Comparison of ENCODE assay signal across 18 cellular contexts in genomic region chr20:52280407-52280806, GRCh38.
DNase-seq lines count a peak whose midpoint lies in the region; ATAC-seq and TF ChIP-seq lines count a peak whose summit lies in the region.
"Had no signal": no experiment of that assay in that cellular context is flagged by ENCODE, and none has a peak within 500 bp of the region (broad histone marks: within the 10 kb centered on the region; RNA-seq: fewer than 3 reads in every experiment).

No MANE protein-coding gene starts in this region.

- H3K4me2 ChIP-seq in neuronal stem cell (ENCODE audit: insufficient read depth, low read length, poor library complexity, severe bottlenecking): no peak overlapping the region
- H3K4me2 ChIP-seq: A549; BLaER1 treated with 17β-estradiol and CSF1 and Interleukin-3, amounts not matched to agents 10 nM and 100 nM had no signal

- H3K23ac ChIP-seq in neuronal stem cell (ENCODE audit: low read depth, low read length, poor library complexity): no peak overlapping the region

- H3K4me1 Mint-ChIP-seq in type B pancreatic cell (ENCODE audit: unreplicated experiment): peaks cover 11% of the 10 kb centered on the region
- H3K4me1 Mint-ChIP-seq: B cell had no signal

- H3K9me3 Mint-ChIP-seq in type B pancreatic cell: peaks cover 4% of the 10 kb centered on the region
- H3K9me3 Mint-ChIP-seq: CD4-positive, alpha-beta T cell; CD8-positive, alpha-beta T cell had no signal

- H3K27ac Mint-ChIP-seq in type B pancreatic cell: no peak overlapping the region
- H3K27ac Mint-ChIP-seq: B cell; CD4-positive, alpha-beta T cell; CD8-positive, alpha-beta T cell had no signal

- H3K4ac ChIP-seq in neuronal stem cell (ENCODE audit: low read length): no peak overlapping the region

- H3K18ac ChIP-seq in neuronal stem cell (ENCODE audit: low read length): no peak overlapping the region

- H3K9ac ChIP-seq in liver (ENCODE audit: low read depth in 1 of 2, low read length in 2 of 2) (no peak overlapping the region), neuronal stem cell (ENCODE audit: low read depth, low read length, poor library complexity) (no peak overlapping the region)
- H3K9ac ChIP-seq: BLaER1 treated with 17β-estradiol and CSF1 and Interleukin-3, amounts not matched to agents 10 nM and 100 nM had no signal

- peak; percentile 20 for DNase-seq in HuH-7 (ENCODE audit: low spot score)
- DNase-seq in left lobe of liver (ENCODE audit: low spot score): no peak
- no peak for DNase-seq in neuronal stem cell (ENCODE audit: low spot score)
- DNase-seq in vagina (ENCODE audit: extremely low spot score in 2 of 2): no peak
- no peak for DNase-seq in type B pancreatic cell (ENCODE audit: extremely low spot score, unreplicated experiment)
- DNase-seq: AML-193; Caco-2; Calu3; CD4-positive, alpha-beta T cell; CD8-positive, alpha-beta T cell; DMS79 treated with DMSO at 0.1 percent for 48 hours; GF-D8 had no signal

- no peak overlapping the region for H2BK5ac ChIP-seq in neuronal stem cell (ENCODE audit: low read length)

- no peak overlapping the region for H4K8ac ChIP-seq in neuronal stem cell (ENCODE audit: low read depth, low read length)

- H3K4me3 Mint-ChIP-seq in type B pancreatic cell: no peak overlapping the region
- H3K4me3 Mint-ChIP-seq: B cell; CD4-positive, alpha-beta T cell; CD8-positive, alpha-beta T cell had no signal

- H3K27ac ChIP-seq in liver (ENCODE audit: low read depth in 1 of 2, low read length in 2 of 2) (no peak overlapping the region), neuronal stem cell (replicated peaks; ENCODE audit: low read length) (no peak overlapping the region), vagina (no peak overlapping the region)
- H3K27ac ChIP-seq: 22Rv1; A549; BLaER1 treated with 17β-estradiol and CSF1 and Interleukin-3, amounts not matched to agents 10 nM and 100 nM; C4-2B had no signal

- no peak overlapping the region for H4K91ac ChIP-seq in neuronal stem cell (ENCODE audit: low read depth, low read length, poor library complexity)

- H3K4me1 ChIP-seq in liver (ENCODE audit: control insufficient read depth in 4 of 4, insufficient read depth in 4 of 4, low read length in 3 of 4) (peaks cover 2 to 14% (median 9%) of the 10 kb centered on the region in 4 donors), neuronal stem cell (ENCODE audit: control insufficient read depth in 2 of 2, insufficient read depth in 1 of 2, low read depth in 1 of 2, low read length in 2 of 2) (no peaks in the 10 kb centered on the region), vagina (no peaks in the 10 kb centered on the region)
- H3K4me1 ChIP-seq: A549; BLaER1 treated with 17β-estradiol and CSF1 and Interleukin-3, amounts not matched to agents 10 nM and 100 nM; Caco-2 had no signal

- no peak for TF ChIP-seq POLR2A in vagina (IDR thresholded peaks at IDR 0.05)

- ATAC-seq in left lobe of liver: peak; percentile 61
- ATAC-seq: A549; CD8-positive, alpha-beta T cell had no signal

- H2BK120ac ChIP-seq in neuronal stem cell (ENCODE audit: low read depth, low read length): no peak overlapping the region

- no peaks in the 10 kb centered on the region for H3K36me3 Mint-ChIP-seq in type B pancreatic cell
- H3K36me3 Mint-ChIP-seq: CD8-positive, alpha-beta T cell had no signal

- H2AFZ ChIP-seq in neuronal stem cell (ENCODE audit: low read length): no peak overlapping the region

- H3K27me3 ChIP-seq in liver (ENCODE audit: control insufficient read depth in 4 of 4, insufficient read depth in 4 of 4, low read length in 3 of 4) (no peaks in the 10 kb centered on the region), neuronal stem cell (ENCODE audit: control insufficient read depth in 3 of 3, insufficient read depth in 3 of 3, low read depth in 1 of 3, low read length in 3 of 3) (peaks cover 0 to 14% (median 0%) of the 10 kb centered on the region in 3 experiments), vagina (no peaks in the 10 kb centered on the region)
- H3K27me3 ChIP-seq: BLaER1 treated with 17β-estradiol and CSF1 and Interleukin-3, amounts not matched to agents 10 nM and 100 nM had no signal

- H2AK5ac ChIP-seq in neuronal stem cell (ENCODE audit: low read depth, low read length): no peak overlapping the region

- no peak for TF ChIP-seq RAD21 in liver (IDR thresholded peaks at IDR 0.05)

- TF ChIP-seq CTCF in liver (IDR thresholded peaks at IDR 0.05; ENCODE audit: low read depth, low read length, missing input control) (no peak), vagina (IDR thresholded peaks at IDR 0.05) (no peak), type B pancreatic cell (conservative IDR thresholded peaks at IDR 0.05) (no peak)

- no peak overlapping the region for H2BK15ac ChIP-seq in neuronal stem cell (ENCODE audit: low read length)

- H3K9me3 ChIP-seq in liver (ENCODE audit: control insufficient read depth in 4 of 4, low read length in 3 of 4) (no peaks in the 10 kb centered on the region), neuronal stem cell (replicated peaks in 1 of 2; ENCODE audit: control insufficient read depth in 2 of 2, insufficient read depth in 1 of 2, low read depth in 1 of 2, low read length in 2 of 2) (no peaks in the 10 kb centered on the region), vagina (no peaks in the 10 kb centered on the region)
- H3K9me3 ChIP-seq: A549; BLaER1 treated with 17β-estradiol and CSF1 and Interleukin-3, amounts not matched to agents 10 nM and 100 nM; Caco-2 had no signal

- no peaks in the 10 kb centered on the region for H3K79me1 ChIP-seq in neuronal stem cell (ENCODE audit: low read depth, low read length)

- H3K4me3 ChIP-seq in liver (ENCODE audit: low read depth in 1 of 3, low read length in 3 of 3) (no peak overlapping the region), neuronal stem cell (ENCODE audit: low read length in 2 of 2) (no peak overlapping the region), vagina (no peak overlapping the region)
- H3K4me3 ChIP-seq: A549; BLaER1 treated with 17β-estradiol and CSF1 and Interleukin-3, amounts not matched to agents 10 nM and 100 nM had no signal

- intact Hi-C loops in vagina (cut with DNase I): no loop called here

- H3K36me3 ChIP-seq in liver (ENCODE audit: control insufficient read depth in 4 of 4, insufficient read depth in 3 of 4, low read depth in 1 of 4, low read length in 3 of 4) (no peaks in the 10 kb centered on the region), neuronal stem cell (replicated peaks in 1 of 2; ENCODE audit: control insufficient read depth in 2 of 2, insufficient read depth in 2 of 2, low read length in 2 of 2) (no peaks in the 10 kb centered on the region), vagina (no peaks in the 10 kb centered on the region)
- H3K36me3 ChIP-seq: BLaER1 treated with 17β-estradiol and CSF1 and Interleukin-3, amounts not matched to agents 10 nM and 100 nM had no signal

- H3K14ac ChIP-seq in neuronal stem cell (ENCODE audit: low read length): no peak overlapping the region

- peaks cover 24% of the 10 kb centered on the region for H3K27me3 Mint-ChIP-seq in type B pancreatic cell

- WGBS in liver: 46% methylated on average over 2 of the region's 2 CpGs
- WGBS in neuronal stem cell (ENCODE audit: extremely low coverage in 2 of 2, insufficient read length in 2 of 2, insufficient replicate concordance in 1 of 2), 2 donors: no CpG with 5 or more reads among the region's 2 CpGs

- no peak overlapping the region for H2BK12ac ChIP-seq in neuronal stem cell (ENCODE audit: low read length)

TF ChIP-seq in liver, 16 proteins besides CTCF, POLR2A, EP300 and RAD21:
- no peak for TF ChIP-seq GABPA (IDR thresholded peaks at IDR 0.05 in 1 of 2, conservative IDR thresholded peaks at IDR 0.05 in 1 of 2)
- TF ChIP-seq RXRA (IDR thresholded peaks at IDR 0.05): peak in 1 of 2 donors; percentile 17
- no peak for TF ChIP-seq JUND (IDR thresholded peaks at IDR 0.05)
- peak; percentile 60 to 68 for TF ChIP-seq HNF4A (conservative IDR thresholded peaks at IDR 0.05)
